1 cellular context compared by ENCODE assay signal in the genomic region with DNA sequence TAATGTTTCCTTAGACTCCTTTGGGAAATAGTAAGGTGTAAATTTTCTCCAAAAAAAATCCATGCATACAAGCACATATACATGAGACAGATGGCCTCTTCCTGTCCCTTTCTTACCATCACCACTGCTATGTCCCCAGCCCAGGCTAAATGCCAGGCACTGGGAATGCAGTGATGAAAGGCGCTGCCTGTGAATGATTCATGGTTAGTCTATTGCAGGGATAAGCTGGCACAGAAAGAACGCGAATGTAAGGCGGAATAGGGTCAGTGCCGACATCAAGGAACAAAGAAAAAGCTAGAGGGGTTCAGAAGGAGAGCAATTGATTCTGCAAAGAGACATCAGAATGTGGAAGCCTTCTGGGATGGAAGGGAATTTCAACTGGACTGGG.
TF ChIP-seq lines count a peak whose summit lies in the region.

No MANE protein-coding gene starts in this region.

TF ChIP-seq in IMR-90, 13 proteins besides CTCF, POLR2A, EP300 and RAD21 (continued from another document):
- TF ChIP-seq NFE2L2 (IDR thresholded peaks at IDR 0.05; ENCODE audit: low read depth, low read length) = no peak
- no peak for TF ChIP-seq CHD1 (IDR thresholded peaks at IDR 0.05; ENCODE audit: low read depth, low read length)
- no peak for TF ChIP-seq MAFK (IDR thresholded peaks at IDR 0.05; ENCODE audit: low read depth, low read length)
- TF ChIP-seq MXI1 (IDR thresholded peaks at IDR 0.05; ENCODE audit: borderline replicate concordance, low read depth, low read length) = no peak
- TF ChIP-seq SMC3 (IDR thresholded peaks at IDR 0.05; ENCODE audit: low read depth, low read length) = no peak
TF ChIP-seq in IMR-90: peak in this region for 0.
